In the genomic region with DNA sequence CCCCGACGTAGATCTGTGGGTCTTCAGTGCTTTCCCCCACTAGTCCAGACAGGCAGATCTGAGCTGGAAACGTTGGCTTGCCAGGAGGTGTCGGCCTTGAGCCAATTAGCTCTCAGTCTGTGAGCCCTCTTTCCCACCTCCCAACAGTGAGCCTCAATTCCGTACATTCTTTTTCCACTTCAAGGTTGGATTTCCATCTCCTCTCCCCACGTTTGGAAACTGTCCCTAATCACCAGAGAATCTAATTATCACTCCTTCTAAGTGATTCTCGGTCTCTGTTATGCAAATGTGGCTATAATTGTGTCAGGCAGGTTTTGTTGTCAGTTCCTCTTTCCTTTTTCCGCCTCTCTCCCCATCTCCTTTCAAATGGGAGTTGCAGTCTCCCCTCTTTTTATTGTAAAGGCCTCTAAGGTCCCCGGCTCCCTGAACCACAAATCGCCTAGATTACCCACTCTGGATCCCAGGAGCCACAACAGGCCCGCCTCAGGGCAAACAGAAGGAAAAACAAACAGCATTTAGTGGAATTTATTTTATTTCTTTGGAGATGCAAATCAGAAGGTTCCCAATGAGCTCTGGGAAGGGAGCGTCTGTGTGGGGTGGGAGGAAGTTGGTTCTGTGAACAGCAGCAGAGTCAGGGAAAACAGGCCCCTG, we compare ENCODE assay signal across 12 cellular contexts. TPM values are rescaled to one million over a fixed set of nuclear protein-coding genes. Genes with fewer than 3 reads are reported as not detected.
DNase-seq lines count a peak whose midpoint lies in the region; ATAC-seq and TF ChIP-seq lines count a peak whose summit lies in the region.
"Had no signal": no experiment of that assay in that cellular context is flagged by ENCODE, and none has a peak within 500 bp of the region (broad histone marks: within the 10 kb centered on the region; RNA-seq: fewer than 3 reads in every experiment).

No MANE protein-coding gene starts in this region.

- H3K4me1 ChIP-seq in heart left ventricle, result peaks cover 0 to 13% (median 0%) of the 10 kb centered on the region in 12 donors

- no peaks in the 10 kb centered on the region for H3K9me3 ChIP-seq in heart left ventricle
- H3K9me3 ChIP-seq: gastrocnemius medialis had no signal

- H3K9me3 Mint-ChIP-seq in glutamatergic neuron (ENCODE audit: unreplicated experiment), result peaks cover 8% of the 10 kb centered on the region
- H3K9me3 Mint-ChIP-seq: activated T-cell treated with anti-CD3 and anti-CD28 coated beads, Interleukin-2, amount 50 U/mL, for 24 hours; T-helper 1 cell treated with Interleukin-12 subunit alpha and Interleukin-12 subunit beta and Interleukin-4 antibody, amounts not matched to agents 30 μg/mL and 1 μg/mL, for 36 hours had no signal

- intact Hi-C loops in heart left ventricle (cut with DNase I), result loop anchor here in 1 of 10 donors (5.0 kb wide), 1 partner anchor 53 kb away; no protein-coding TSS in a partner anchor

- DNase-seq in Daoy (ENCODE audit: low read depth) (peak; percentile 28), NCI-H69 (lab: John Stamatoyannopoulos, UW) (peak; percentile 68), glutamatergic neuron (peak; percentile 49), heart left ventricle (no peak)
- DNase-seq: activated T-cell treated with anti-CD3 and anti-CD28 coated beads, Interleukin-2, amount 50 U/mL, for 24 hours; cerebellar nuclear complex; gastrocnemius medialis had no signal

- TF ChIP-seq CTCF in glutamatergic neuron (IDR thresholded peaks at IDR 0.05; ENCODE audit: partially characterized antibody, unreplicated experiment) (no peak), heart left ventricle (IDR thresholded peaks at IDR 0.05) (no peak)

- H3K36me3 ChIP-seq in heart left ventricle, result no peaks in the 10 kb centered on the region
- H3K36me3 ChIP-seq: gastrocnemius medialis had no signal

- no peak overlapping the region for H3K27ac ChIP-seq in heart left ventricle
- H3K27ac ChIP-seq: gastrocnemius medialis had no signal

- H3K4me3 Mint-ChIP-seq in glutamatergic neuron (ENCODE audit: unreplicated experiment), result no peak overlapping the region
- H3K4me3 Mint-ChIP-seq: activated T-cell treated with anti-CD3 and anti-CD28 coated beads, Interleukin-2, amount 50 U/mL, for 24 hours; T-helper 1 cell treated with Interleukin-12 subunit alpha and Interleukin-12 subunit beta and Interleukin-4 antibody, amounts not matched to agents 30 μg/mL and 1 μg/mL, for 36 hours had no signal

- H3K27me3 ChIP-seq in heart left ventricle, result peaks cover 0 to 50% (median 19%) of the 10 kb centered on the region in 9 donors

- peaks cover 39% of the 10 kb centered on the region for H3K4me1 Mint-ChIP-seq in glutamatergic neuron (ENCODE audit: low read depth, unreplicated experiment)

- H3K36me3 Mint-ChIP-seq in glutamatergic neuron (ENCODE audit: unreplicated experiment), result no peaks in the 10 kb centered on the region

- H3K4me3 ChIP-seq in heart left ventricle, result no peak overlapping the region
- H3K4me3 ChIP-seq: gastrocnemius medialis had no signal

- H3K27me3 Mint-ChIP-seq in glutamatergic neuron (ENCODE audit: unreplicated experiment), result peaks cover 10% of the 10 kb centered on the region

- TF ChIP-seq POLR2A in heart left ventricle (IDR thresholded peaks at IDR 0.05), result no peak

- WGBS in heart left ventricle, 4 donors, result 71 to 83% (median 78%) methylated on average over 12 of the region's 12 CpGs

- ATAC-seq in GM21447 (IDR thresholded peaks at IDR 0.05; ENCODE audit: unreplicated experiment) (peak; percentile 56), HG03097 (IDR thresholded peaks at IDR 0.05; ENCODE audit: low FRiP score, unreplicated experiment) (no peak), HG02798 (IDR thresholded peaks at IDR 0.05; ENCODE audit: poor library complexity, unreplicated experiment) (no peak), HG03439 (IDR thresholded peaks at IDR 0.05; ENCODE audit: unreplicated experiment) (no peak), heart left ventricle (no peak)
- ATAC-seq: gastrocnemius medialis had no signal

- H3K27ac Mint-ChIP-seq in glutamatergic neuron (ENCODE audit: unreplicated experiment), result peak overlapping the region; percentile 34
- H3K27ac Mint-ChIP-seq: activated T-cell treated with anti-CD3 and anti-CD28 coated beads, Interleukin-2, amount 50 U/mL, for 24 hours; T-helper 1 cell treated with Interleukin-12 subunit alpha and Interleukin-12 subunit beta and Interleukin-4 antibody, amounts not matched to agents 30 μg/mL and 1 μg/mL, for 36 hours had no signal

RNA-seq across cellular contexts. Expression of a gene that starts 29.4 kb away (rescaled TPM):
- total RNA-seq in Daoy (2014; rRNA removed; shearing (Covaris generic)), result 0.36 and 0.69 TPM in 2 replicates
- total RNA-seq in glutamatergic neuron (ENCODE audit: unreplicated experiment) (6.9 TPM), heart left ventricle (1 to 10 TPM; 1.1 to 4.2 (median 1.5) TPM)
- 1 to 10 TPM in 1 of 2 donors, under 1 TPM in 1; 0.65 to 1.7 TPM for polyA plus RNA-seq in heart left ventricle

Comparison
In these comparisons a context has a peak if more than half of its experiments do, and no peak if none do; other contexts are left out.
1. DNase-seq: peak in Daoy (single experiment), NCI-H69 (single experiment) and glutamatergic neuron (single experiment); none in heart left ventricle (0 of 5).